ENCODE assay signal across 14 cellular contexts in the genomic region with DNA sequence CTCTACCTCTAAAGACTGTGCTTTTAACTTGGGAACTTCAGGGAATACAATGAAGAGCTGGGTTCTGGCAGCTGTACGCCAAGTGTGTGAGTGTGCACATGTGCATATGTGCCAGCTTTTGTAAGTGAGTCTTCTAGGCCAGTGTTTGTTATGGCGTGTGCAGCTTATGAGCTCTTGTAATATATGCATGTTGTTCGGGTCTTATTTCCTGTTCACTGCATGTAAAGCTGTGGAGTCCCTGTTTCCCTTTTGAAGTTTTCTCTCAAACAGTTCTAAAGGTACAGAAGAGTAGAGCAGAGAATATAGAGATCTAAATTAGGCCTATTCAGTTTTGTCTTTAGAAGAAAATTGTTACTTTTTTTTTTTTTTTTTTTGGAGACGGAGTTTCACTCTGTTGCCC. TPM values are rescaled to one million over a fixed set of nuclear protein-coding genes. Genes with fewer than 3 reads are reported as not detected.
DNase-seq lines count a peak whose midpoint lies in the region; ATAC-seq and TF ChIP-seq lines count a peak whose summit lies in the region.
"Had no signal": no experiment of that assay in that cellular context is flagged by ENCODE, and none has a peak within 500 bp of the region (broad histone marks: within the 10 kb centered on the region; RNA-seq: fewer than 3 reads in every experiment).

No MANE protein-coding gene starts in this region.

- ATAC-seq in HG02678 (IDR thresholded peaks at IDR 0.05; ENCODE audit: unreplicated experiment): peak; percentile 63
- peak; percentile 66 for ATAC-seq in T-helper 17 cell
- no peak for ATAC-seq in psoas muscle
- ATAC-seq in HG03280 (IDR thresholded peaks at IDR 0.05; ENCODE audit: unreplicated experiment): no peak

- no peak overlapping the region for H3K4me3 ChIP-seq in psoas muscle
- H3K4me3 ChIP-seq: hepatocyte, tibial artery had no signal

- H3K27me3 ChIP-seq in psoas muscle (ENCODE audit: insufficient read depth in 3 of 3, low read length in 2 of 3): no peaks in the 10 kb centered on the region
- H3K27me3 ChIP-seq: hepatocyte, tibial artery had no signal

- H3K36me3 ChIP-seq in psoas muscle (ENCODE audit: insufficient read depth in 1 of 2, low read depth in 1 of 2): peaks cover 0 to 31% of the 10 kb centered on the region in 2 donors

- WGBS in psoas muscle, 3 donors: 69 to 85% (median 71%) methylated on average over 4 of the region's 4 CpGs

- H3K4me1 ChIP-seq in psoas muscle: peaks cover 34% of the 10 kb centered on the region

- H3K27me3 Mint-ChIP-seq in T-helper 17 cell: no peaks in the 10 kb centered on the region

- intact Hi-C loops in psoas muscle (cut with DNase I): loop anchor here in 1 of 2 donors (5.0 kb wide), 1 partner anchor 133 kb away; no protein-coding TSS in a partner anchor

- no peak for TF ChIP-seq CTCF in psoas muscle (IDR thresholded peaks at IDR 0.05)

- H3K4me3 Mint-ChIP-seq in T-helper 17 cell: peak overlapping the region; percentile 39

- peak overlapping the region; percentile 14 for H3K27ac Mint-ChIP-seq in T-helper 17 cell

- H3K9me3 ChIP-seq in T-helper 17 cell (ENCODE audit: control insufficient read depth, low read length, poor library complexity, severe bottlenecking) (no peaks in the 10 kb centered on the region), psoas muscle (no peaks in the 10 kb centered on the region)
- H3K9me3 ChIP-seq: tibial artery had no signal

- peaks cover 11% of the 10 kb centered on the region for H3K36me3 Mint-ChIP-seq in T-helper 17 cell (ENCODE audit: low read depth)

- DNase-seq in DMS 273 (lab: John Stamatoyannopoulos, UW; ENCODE audit: unreplicated experiment) (peak; percentile 53), DMS 273 treated with DMSO at 0.1 percent for 48 hours (lab: John Stamatoyannopoulos, UW) (no peak), T-helper 17 cell (no peak), psoas muscle (no peak), germinal center (ENCODE audit: low spot score) (no peak), HT-29 (ENCODE audit: low spot score) (no peak)
- DNase-seq: effector CD8-positive, alpha-beta T cell; NCI-H187; tibial artery; WERI-Rb-1 had no signal

- peaks cover 26% of the 10 kb centered on the region for H3K4me1 Mint-ChIP-seq in T-helper 17 cell

- peak overlapping the region; percentile 20 for H3K27ac ChIP-seq in psoas muscle
- H3K27ac ChIP-seq: 22Rv1, hepatocyte, tibial artery, WERI-Rb-1 had no signal

RNA-seq across cellular contexts. Expression of a gene that starts 30.6 kb away (rescaled TPM):
- 10 to 100 TPM; 23.5 to 29.1 TPM for total RNA-seq in T-helper 17 cell
- 10 to 100 TPM; 18.3 to 25.7 (median 20.6) TPM for total RNA-seq in psoas muscle
- 1 to 10 TPM; 5.3 to 7.8 (median 5.4) TPM for polyA plus RNA-seq in psoas muscle
- total RNA-seq in HT-29 (2014; rRNA removed; shearing (Covaris generic)): 4.7 and 4.9 TPM in 2 replicates

Comparison
In these comparisons a context has a peak if more than half of its experiments do, and no peak if none do; other contexts are left out.
1. ATAC-seq: peak in HG02678 (single experiment) and T-helper 17 cell (single experiment); none in psoas muscle (0 of 4) and HG03280 (single experiment).